8 cellular contexts compared by ENCODE assay signal in genomic region chr1:38046333-38046883, GRCh38. TPM values are rescaled to one million over a fixed set of nuclear protein-coding genes. Genes with fewer than 3 reads are reported as not detected.
DNase-seq lines count a peak whose midpoint lies in the region; ATAC-seq, FAIRE-seq and TF ChIP-seq lines count a peak whose summit lies in the region.

POU3F1 (minus strand) TSS chr1:38046793; CDS start chr1:38046743, 50 bp downstream.

- peak within 1 kb of the TSS; percentile 86 for H3K4me2 ChIP-seq in keratinocyte (ENCODE audit: control insufficient read depth, extremely low read depth, insufficient read depth, low read depth, low read length)

- H3K27ac ChIP-seq in keratinocyte (ENCODE audit: control insufficient read depth, insufficient read depth, low read length) (no peak within 1 kb of the TSS), tibial artery (peak within 1 kb of the TSS; percentile 50 to 54)

- H3K9me3 ChIP-seq in keratinocyte (ENCODE audit: control insufficient read depth, low read depth, low read length) (no peaks in the 10 kb centered on the region), tibial artery (no peaks in the 10 kb centered on the region)

- H4K20me1 ChIP-seq in keratinocyte (ENCODE audit: control insufficient read depth, extremely low read depth, insufficient read depth, low read length): no peaks in the 10 kb centered on the region

- no peak for DNase-seq in activated naive CD4-positive, alpha-beta T cell treated with anti-CD3 and anti-CD28 coated beads, Interleukin-2, amount 50 U/mL, for 72 hours (ENCODE audit: low spot score in 2 of 2)
- DNase-seq in keratinocyte (ENCODE audit: low read depth, low spot score) (no peak), tibial artery (no peak), GM19240 (ENCODE audit: insufficient read length, low spot score) (no peak), epidermal melanocyte (ENCODE audit: insufficient read length, low spot score) (no peak), EL (no peak)

- H3K27ac Mint-ChIP-seq in activated naive CD4-positive, alpha-beta T cell treated with anti-CD3 and anti-CD28 coated beads, Interleukin-2, amount 50 U/mL, for 72 hours: no peak within 1 kb of the TSS

- no peaks in the 10 kb centered on the region for H3K36me3 ChIP-seq in keratinocyte (ENCODE audit: control insufficient read depth in 2 of 2, extremely low read depth in 1 of 2, insufficient read depth in 2 of 2, low read length in 2 of 2)
- H3K36me3 ChIP-seq in tibial artery: no peaks in the 10 kb centered on the region

- no peaks in the 10 kb centered on the region for H3K9me1 ChIP-seq in keratinocyte (ENCODE audit: control insufficient read depth, extremely low read depth, insufficient read depth, low read length)

- H3K79me2 ChIP-seq in keratinocyte (ENCODE audit: control insufficient read depth, insufficient read depth, low read length): peaks cover 6% of the 10 kb centered on the region

- no peaks in the 10 kb centered on the region for H3K9me3 Mint-ChIP-seq in activated naive CD4-positive, alpha-beta T cell treated with anti-CD3 and anti-CD28 coated beads, Interleukin-2, amount 50 U/mL, for 72 hours

- dilution Hi-C loops in keratinocyte (cut with MboI; ENCODE audit: extremely low pct_ligation_motif_present, low sequenced_read_pairs): no loop called here

- FAIRE-seq in keratinocyte (lab: Jason Lieb, UNC): no peak

- ATAC-seq in GM18868 (IDR thresholded peaks at IDR 0.05; ENCODE audit: unreplicated experiment) (peak; percentile 7), HG03039 (IDR thresholded peaks at IDR 0.05; ENCODE audit: unreplicated experiment) (peak; percentile 15)
- peak; percentile 83 to 89 for ATAC-seq in activated naive CD4-positive, alpha-beta T cell treated with anti-CD3 and anti-CD28 coated beads, Interleukin-2, amount 50 U/mL, for 72 hours

- H3K4me1 ChIP-seq in keratinocyte (ENCODE audit: control insufficient read depth, extremely low read depth, insufficient read depth, low read length) (peaks cover 23% of the 10 kb centered on the region), tibial artery (peaks cover 0 to 38% (median 26%) of the 10 kb centered on the region in 4 donors)

- peaks cover 46% of the 10 kb centered on the region for H3K27me3 ChIP-seq in keratinocyte (ENCODE audit: control insufficient read depth, extremely low read depth, insufficient read depth, low read length)
- peaks cover 10 to 45% of the 10 kb centered on the region in 2 donors for H3K27me3 ChIP-seq in tibial artery

- peak within 1 kb of the TSS; percentile 55 for H2AFZ ChIP-seq in keratinocyte (ENCODE audit: control insufficient read depth, low read length)

- intact Hi-C loops in tibial artery (cut with DNase I; ENCODE audit: low total_unique reads): no loop called here

- no peaks in the 10 kb centered on the region for H3K36me3 Mint-ChIP-seq in activated naive CD4-positive, alpha-beta T cell treated with anti-CD3 and anti-CD28 coated beads, Interleukin-2, amount 50 U/mL, for 72 hours

- peak within 1 kb of the TSS; percentile 61 to 73 (median 70) for H3K4me3 ChIP-seq in keratinocyte (ENCODE audit: control insufficient read depth in 2 of 3, extremely low read depth in 1 of 3, insufficient read depth in 2 of 3, low read depth in 1 of 3, low read length in 3 of 3)
- H3K4me3 ChIP-seq in tibial artery: peak within 1 kb of the TSS; percentile 58 to 62

- TF ChIP-seq CTCF in keratinocyte (optimal IDR thresholded peaks at IDR 0.05 in 1 of 3, IDR thresholded peaks at IDR 0.05 in 1 of 3, conservative IDR thresholded peaks at IDR 0.05 in 1 of 3; ENCODE audit: extremely low read depth in 1 of 3, insufficient read depth in 2 of 3, low read length in 3 of 3): no peak
- TF ChIP-seq CTCF in tibial artery (IDR thresholded peaks at IDR 0.05): no peak

- H3K9ac ChIP-seq in keratinocyte (ENCODE audit: control insufficient read depth, extremely low read depth, insufficient read depth, low read length): peak within 1 kb of the TSS; percentile 41

RNA-seq across cellular contexts. Expression of gene POU3F1, which starts in this region (rescaled TPM):
- total RNA-seq in activated naive CD4-positive, alpha-beta T cell treated with anti-CD3 and anti-CD28 coated beads, Interleukin-2, amount 50 U/mL, for 72 hours: not detected
- polyA plus RNA-seq in keratinocyte: 0.32 to 1.3 TPM (median 0.59 TPM) in 3 replicates
- 0.71 TPM for polyA plus RNA-seq in keratinocyte (2011; ENCODE audit: low read depth)
- polyA plus RNA-seq in keratinocyte (2011; cell fraction: cytosol; rRNA removed): 0.33 and 0.84 TPM in 2 replicates
- polyA plus RNA-seq in keratinocyte (2011; cell fraction: nucleus; rRNA removed): 0.52 and 1.7 TPM in 2 replicates
- 0.87 and 2.2 TPM in 2 replicates for polyA plus RNA-seq in keratinocyte (2012; ENCODE audit: low replicate concordance)
- polyA minus RNA-seq in keratinocyte: 0.61 to 0.72 TPM (median 0.63 TPM) in 3 replicates
- 3.3 TPM for polyA minus RNA-seq in keratinocyte (2011; cell fraction: cytosol; rRNA and poly(A)+ RNA removed)
- 1.7 and 1.8 TPM in 2 replicates for polyA minus RNA-seq in keratinocyte (2011; cell fraction: nucleus; rRNA and poly(A)+ RNA removed)

Comparison
In these comparisons a context has a peak if more than half of its experiments do, and no peak if none do; other contexts are left out.
1. Peak in ATAC-seq in activated naive CD4-positive, alpha-beta T cell treated with anti-CD3 and anti-CD28 coated beads, Interleukin-2, amount 50 U/mL, for 72 hours; RNA of the gene not detected or under 1 TPM.
2. ATAC-seq: peak in every context shown above with its lines; median percentile 86 in activated naive CD4-positive, alpha-beta T cell treated with anti-CD3 and anti-CD28 coated beads, Interleukin-2, amount 50 U/mL, for 72 hours; 15 in HG03039; 7 in GM18868.